In genomic region chr6:30885999-30886896, GRCh38 we compare ENCODE assay signal across 7 cellular contexts. TPM values are rescaled to one million over a fixed set of nuclear protein-coding genes. Genes with fewer than 3 reads are reported as not detected.
DNase-seq lines count a peak whose midpoint lies in the region; ATAC-seq and TF ChIP-seq lines count a peak whose summit lies in the region.

No MANE protein-coding gene starts in this region.

- peaks cover 31% of the 10 kb centered on the region for H3K4me1 Mint-ChIP-seq in activated T-cell treated with anti-CD3 and anti-CD28 coated beads, Interleukin-2, amount 50 U/mL, for 4 hours (ENCODE audit: low read depth)
- peaks cover 28 to 39% (median 34%) of the 10 kb centered on the region in 4 donors for H3K4me1 Mint-ChIP-seq in naive thymus-derived CD8-positive, alpha-beta T cell

- intact Hi-C loops in vagina (cut with DNase I), result loop anchor here (2.0 to 10.0 kb wide), 2 partner anchors 145 to 201 kb away; partner anchors contain the start of gene PPP1R18

- peak overlapping the region; percentile 82 for H3K4me3 Mint-ChIP-seq in activated T-cell treated with anti-CD3 and anti-CD28 coated beads, Interleukin-2, amount 50 U/mL, for 4 hours
- peak overlapping the region; percentile 70 to 94 (median 84) for H3K4me3 Mint-ChIP-seq in naive thymus-derived CD8-positive, alpha-beta T cell

- ATAC-seq in activated T-cell treated with anti-CD3 and anti-CD28 coated beads, Interleukin-2, amount 50 U/mL, for 4 hours, result peak; percentile 11 to 36
- peak; percentile 44 to 60 for ATAC-seq in naive thymus-derived CD8-positive, alpha-beta T cell
- no peak for ATAC-seq in HG02623 (IDR thresholded peaks at IDR 0.05; ENCODE audit: unreplicated experiment)

- TF ChIP-seq CTCF in fibroblast of villous mesenchyme (IDR thresholded peaks at IDR 0.05; ENCODE audit: insufficient read depth, low read depth, low read length), result no peak
- TF ChIP-seq CTCF in vagina (IDR thresholded peaks at IDR 0.05), result no peak

- POLR2A ChIA-PET in naive thymus-derived CD8-positive, alpha-beta T cell (lab: Charles Lee), result interaction anchor here (0.5 to 4.8 kb wide), 5 partner anchors 20 to 938 kb away, joined by 3 to 34 read pairs (median 18); partner anchors contain the start of genes GTF2H4 and VARS2

- H3K4me3 ChIP-seq in fibroblast of villous mesenchyme (ENCODE audit: low read depth, low read length) (peak overlapping the region; percentile 74), vagina (peak overlapping the region; percentile 61 to 82)

- DNase-seq in G401 (ENCODE audit: low spot score) (peak; percentile 78), NCI-H146 treated with DMSO at 0.1 percent for 48 hours (lab: John Stamatoyannopoulos, UW; ENCODE audit: unreplicated experiment) (peak; percentile 41), fibroblast of villous mesenchyme (ENCODE audit: low read depth) (peak; percentile 83), vagina (ENCODE audit: extremely low spot score in 2 of 2) (peak in 1 of 2 donors; percentile 96)
- no peak for DNase-seq in activated T-cell treated with anti-CD3 and anti-CD28 coated beads, Interleukin-2, amount 50 U/mL, for 4 hours
- peak in 3 of 10 donors; percentile 33 to 38 (median 35) for DNase-seq in naive thymus-derived CD8-positive, alpha-beta T cell

- H3K36me3 ChIP-seq in vagina, result peaks cover 0 to 20% of the 10 kb centered on the region in 2 donors

- no peaks in the 10 kb centered on the region for H3K27me3 Mint-ChIP-seq in activated T-cell treated with anti-CD3 and anti-CD28 coated beads, Interleukin-2, amount 50 U/mL, for 4 hours (ENCODE audit: low read depth)
- no peaks in the 10 kb centered on the region for H3K27me3 Mint-ChIP-seq in naive thymus-derived CD8-positive, alpha-beta T cell

- no peaks in the 10 kb centered on the region for H3K27me3 ChIP-seq in vagina

- no peak for TF ChIP-seq POLR2A in vagina (IDR thresholded peaks at IDR 0.05)

- in situ Hi-C loops in G401 (cut with HindIII; ENCODE audit: low sequenced_read_pairs), result no loop called here

- peaks cover 7% of the 10 kb centered on the region for H3K36me3 Mint-ChIP-seq in activated T-cell treated with anti-CD3 and anti-CD28 coated beads, Interleukin-2, amount 50 U/mL, for 4 hours (ENCODE audit: insufficient read depth)
- H3K36me3 Mint-ChIP-seq in naive thymus-derived CD8-positive, alpha-beta T cell, result peaks cover 0 to 10% (median 3%) of the 10 kb centered on the region in 3 donors

- H3K9me3 Mint-ChIP-seq in activated T-cell treated with anti-CD3 and anti-CD28 coated beads, Interleukin-2, amount 50 U/mL, for 4 hours, result no peaks in the 10 kb centered on the region
- no peaks in the 10 kb centered on the region for H3K9me3 Mint-ChIP-seq in naive thymus-derived CD8-positive, alpha-beta T cell

- H3K27ac ChIP-seq in vagina, result peak overlapping the region; percentile 95

- H3K9me3 ChIP-seq in vagina, result no peaks in the 10 kb centered on the region

- peak overlapping the region; percentile 58 to 93 (median 82) for H3K27ac Mint-ChIP-seq in naive thymus-derived CD8-positive, alpha-beta T cell

- H3K4me1 ChIP-seq in vagina, result peaks cover 79% of the 10 kb centered on the region

RNA-seq across cellular contexts. Expression of gene DDR1, which starts 1.9 kb away (rescaled TPM):
- total RNA-seq in G401 (2014; rRNA removed; shearing (Covaris generic)), result 131 and 141 TPM in 2 replicates
- 10 to 100 TPM; 13.9 to 23.1 (median 14.2) TPM for total RNA-seq in activated T-cell treated with anti-CD3 and anti-CD28 coated beads, Interleukin-2, amount 50 U/mL, for 4 hours
- 19.3 and 32.4 TPM in 2 replicates for total RNA-seq in fibroblast of villous mesenchyme
- 10 to 100 TPM; 19.8 to 22.8 TPM for total RNA-seq in naive thymus-derived CD8-positive, alpha-beta T cell
- polyA plus RNA-seq in naive thymus-derived CD8-positive, alpha-beta T cell, result 1 to 10 TPM in 2 of 3 donors, under 1 TPM in 1; 0.57 to 5.4 (median 1.5) TPM
- 71.5 TPM for total RNA-seq in vagina

RNA-seq across cellular contexts. Expression of gene GTF2H4, which starts 21.8 kb away (rescaled TPM):
- total RNA-seq in G401 (2014; rRNA removed; shearing (Covaris generic)), result 46.2 and 51.9 TPM in 2 replicates
- 10 to 100 TPM; 69.6 to 74.0 (median 73.8) TPM for total RNA-seq in activated T-cell treated with anti-CD3 and anti-CD28 coated beads, Interleukin-2, amount 50 U/mL, for 4 hours
- total RNA-seq in fibroblast of villous mesenchyme, result 9.3 and 14.7 TPM in 2 replicates
- 10 to 100 TPM; 30.0 to 33.9 TPM for total RNA-seq in naive thymus-derived CD8-positive, alpha-beta T cell
- polyA plus RNA-seq in naive thymus-derived CD8-positive, alpha-beta T cell, result 1 to 10 TPM; 5.1 to 8.3 (median 6.3) TPM
- total RNA-seq in vagina, result 16.7 TPM

RNA-seq across cellular contexts. Expression of gene VARS2, which starts 27.8 kb away (rescaled TPM):
- 74.5 and 105 TPM in 2 replicates for total RNA-seq in G401 (2014; rRNA removed; shearing (Covaris generic))
- 10 to 100 TPM; 73.6 to 95.1 (median 79.3) TPM for total RNA-seq in activated T-cell treated with anti-CD3 and anti-CD28 coated beads, Interleukin-2, amount 50 U/mL, for 4 hours
- 15.1 and 17.3 TPM in 2 replicates for total RNA-seq in fibroblast of villous mesenchyme
- total RNA-seq in naive thymus-derived CD8-positive, alpha-beta T cell, result 10 to 100 TPM; 41.4 to 53.7 TPM
- 10 to 100 TPM; 14.1 to 16.3 (median 14.5) TPM for polyA plus RNA-seq in naive thymus-derived CD8-positive, alpha-beta T cell
- total RNA-seq in vagina, result 18.9 TPM

RNA-seq across cellular contexts. Expression of gene SFTA2, which starts 45.7 kb away (rescaled TPM):
- total RNA-seq in G401 (2014; rRNA removed; shearing (Covaris generic)), result not detected in 2 replicates
- under 1 TPM in 1 of 3 donors, not detected in 2; 0.28 TPM for total RNA-seq in activated T-cell treated with anti-CD3 and anti-CD28 coated beads, Interleukin-2, amount 50 U/mL, for 4 hours
- not detected in 2 replicates for total RNA-seq in fibroblast of villous mesenchyme
- not detected for total RNA-seq in naive thymus-derived CD8-positive, alpha-beta T cell
- under 1 TPM in 1 of 3 donors, not detected in 2; 0.30 TPM for polyA plus RNA-seq in naive thymus-derived CD8-positive, alpha-beta T cell
- total RNA-seq in vagina, result not detected

RNA-seq across cellular contexts. Expression of gene MUCL3, which starts 54.5 kb away (rescaled TPM):
- not detected in 2 replicates for total RNA-seq in G401 (2014; rRNA removed; shearing (Covaris generic))
- under 1 TPM in 1 of 3 donors, not detected in 2; 0.03 TPM for total RNA-seq in activated T-cell treated with anti-CD3 and anti-CD28 coated beads, Interleukin-2, amount 50 U/mL, for 4 hours
- total RNA-seq in fibroblast of villous mesenchyme (not detected in 2 replicates), vagina (0.49 TPM)
- not detected for total RNA-seq in naive thymus-derived CD8-positive, alpha-beta T cell
- polyA plus RNA-seq in naive thymus-derived CD8-positive, alpha-beta T cell, result not detected
